Comparison of ENCODE assay signal across 11 cellular contexts in genomic region chr2:199468561-199469513, GRCh38. TPM values are rescaled to one million over a fixed set of nuclear protein-coding genes. Genes with fewer than 3 reads are reported as not detected.
A peak's percentile ranks its signal among the peaks of the same experiment; 100 is the strongest.
DNase-seq lines count a peak whose midpoint lies in the region; ATAC-seq and TF ChIP-seq lines count a peak whose summit lies in the region.
"Had no signal": no experiment of that assay in that cellular context is flagged by ENCODE, and none has a peak within 500 bp of the region (broad histone marks: within the 10 kb centered on the region; RNA-seq: fewer than 3 reads in every experiment).

No MANE protein-coding gene starts in this region.

- H3K4me1 ChIP-seq in psoas muscle, result peaks cover 37% of the 10 kb centered on the region
- H3K4me1 ChIP-seq in A673 (ENCODE audit: insufficient read depth, low read length, poor library complexity, severe bottlenecking), result peaks cover 3% of the 10 kb centered on the region
- peaks cover 0 to 52% (median 12%) of the 10 kb centered on the region in 4 donors for H3K4me1 ChIP-seq in tibial nerve

- no peak for TF ChIP-seq CTCF in psoas muscle (IDR thresholded peaks at IDR 0.05)
- no peak for TF ChIP-seq CTCF in A673 (conservative IDR thresholded peaks at IDR 0.05; ENCODE audit: low read depth, low read length)
- no peak for TF ChIP-seq CTCF in tibial nerve (IDR thresholded peaks at IDR 0.05)

- H3K27ac ChIP-seq in psoas muscle, result no peak overlapping the region
- no peak overlapping the region for H3K27ac ChIP-seq in A673 (ENCODE audit: low read depth, low read length, poor library complexity, severe bottlenecking)
- no peak overlapping the region for H3K27ac ChIP-seq in tibial nerve
- H3K27ac ChIP-seq: right lobe of liver had no signal

- 15 to 23% (median 17%) methylated on average over 55 of the region's 55 CpGs for WGBS in psoas muscle, 3 donors
- 19 to 29% methylated on average over 48 to 51 of the region's 55 CpGs for WGBS in tibial nerve, 2 donors

- POLR2A ChIA-PET in A673 (lab: Charles Lee; ENCODE audit: low non-redundant PET), result no interaction called here

- CTCF ChIA-PET in A673 (lab: Charles Lee), result interaction anchor here (0.6 kb wide), 1 partner anchor 1314 kb away, joined by 6 read pairs; no protein-coding TSS in a partner anchor

- H3K27me3 Mint-ChIP-seq in activated naive CD8-positive, alpha-beta T cell treated with anti-CD3 and anti-CD28 coated beads for 36 hours, result peaks cover 94% of the 10 kb centered on the region

- no TSS peak for BruUV-seq in A673 (replicated peaks; lab: Mats Ljungman, UMichigan)

- H3K4me1 Mint-ChIP-seq in activated naive CD8-positive, alpha-beta T cell treated with anti-CD3 and anti-CD28 coated beads for 36 hours, result peaks cover 21% of the 10 kb centered on the region

- no peaks in the 10 kb centered on the region for H3K36me3 Mint-ChIP-seq in activated naive CD8-positive, alpha-beta T cell treated with anti-CD3 and anti-CD28 coated beads for 36 hours

- H3K27ac Mint-ChIP-seq in activated naive CD8-positive, alpha-beta T cell treated with anti-CD3 and anti-CD28 coated beads for 36 hours, result peak overlapping the region; percentile 29

- intact Hi-C loops in psoas muscle (cut with DNase I), result no loop called here
- intact Hi-C loops in A673 (cut with micrococcal nuclease; ENCODE audit: unreplicated experiment), result no loop called here

- H3K27me3 ChIP-seq in psoas muscle (ENCODE audit: insufficient read depth in 3 of 3, low read length in 2 of 3) (peaks cover 0 to 100% (median 62%) of the 10 kb centered on the region in 3 donors), A673 (replicated peaks; ENCODE audit: insufficient read depth, low read depth, low read length, poor library complexity) (peaks cover 47% of the 10 kb centered on the region), tibial nerve (peaks cover 0 to 99% of the 10 kb centered on the region in 2 donors)

- peak overlapping the region; percentile 35 for H3K4me3 ChIP-seq in iPS-11a (ENCODE audit: low read depth, low read length)
- peak overlapping the region; percentile 36 for H3K4me3 ChIP-seq in psoas muscle
- H3K4me3 ChIP-seq in A673 (ENCODE audit: low read depth, low read length, poor library complexity, severe bottlenecking), result no peak overlapping the region
- peak overlapping the region in 1 of 4 donors; percentile 15 for H3K4me3 ChIP-seq in tibial nerve
- H3K4me3 ChIP-seq: right lobe of liver had no signal

- no peaks in the 10 kb centered on the region for H3K9me3 ChIP-seq in psoas muscle
- no peaks in the 10 kb centered on the region for H3K9me3 ChIP-seq in A673 (ENCODE audit: low read depth, low read length, poor library complexity, severe bottlenecking)
- no peaks in the 10 kb centered on the region for H3K9me3 ChIP-seq in tibial nerve
- H3K9me3 ChIP-seq: right lobe of liver had no signal

- no peak for ATAC-seq in psoas muscle

- DNase-seq in activated CD4-positive, alpha-beta T cell treated with anti-CD3 and anti-CD28 coated beads for 48 hours, result peak; percentile 54
- DNase-seq in activated CD4-positive, alpha-beta T cell treated with anti-CD3 and anti-CD28 coated beads, Interleukin-2, amount 50 U/mL, for 4 hours, result no peak
- DNase-seq in activated naive CD8-positive, alpha-beta T cell treated with anti-CD3 and anti-CD28 coated beads for 36 hours, result no peak
- no peak for DNase-seq in psoas muscle
- DNase-seq in A673 (ENCODE audit: low spot score), result no peak
- no peak for DNase-seq in tibial nerve (ENCODE audit: low spot score in 2 of 2)
- no peak for DNase-seq in stimulated activated naive CD4-positive, alpha-beta T cell treated with Interleukin-2 at 50 U/mL for 16 hours (lab: John Stamatoyannopoulos, UW)
- DNase-seq: GDM1, NCI-H2107, right lobe of liver had no signal

- H3K36me3 ChIP-seq in psoas muscle (ENCODE audit: insufficient read depth in 1 of 2, low read depth in 1 of 2) (no peaks in the 10 kb centered on the region), A673 (ENCODE audit: insufficient read depth, low read length, poor library complexity, severe bottlenecking) (no peaks in the 10 kb centered on the region), tibial nerve (no peaks in the 10 kb centered on the region)
- H3K36me3 ChIP-seq: right lobe of liver had no signal

- no peak for TF ChIP-seq POLR2A in tibial nerve (IDR thresholded peaks at IDR 0.05)

- no peak for TF ChIP-seq EP300 in tibial nerve (IDR thresholded peaks at IDR 0.05)

- H3K4me3 Mint-ChIP-seq in activated naive CD8-positive, alpha-beta T cell treated with anti-CD3 and anti-CD28 coated beads for 36 hours, result peak overlapping the region; percentile 29

- H3K9me3 Mint-ChIP-seq in activated naive CD8-positive, alpha-beta T cell treated with anti-CD3 and anti-CD28 coated beads for 36 hours, result peaks cover 3% of the 10 kb centered on the region

RNA-seq across cellular contexts. Expression of gene SATB2, which starts 11.1 kb away (rescaled TPM):
- total RNA-seq in activated naive CD8-positive, alpha-beta T cell treated with anti-CD3 and anti-CD28 coated beads for 36 hours, result under 1 TPM; 0.27 to 0.28 TPM
- total RNA-seq in psoas muscle (1 to 10 TPM in 3 of 4 donors, under 1 TPM in 1; 0.99 to 2.4 (median 1.9) TPM), A673 (2021) (20.3 and 23.2 TPM in 2 replicates), tibial nerve (10 to 100 TPM in 3 of 4 donors, 1 to 10 TPM in 1; 8.5 to 19.0 (median 12.0) TPM)
- 1 to 10 TPM in 1 of 3 donors, under 1 TPM in 2; 0.46 to 1.6 (median 0.55) TPM for polyA plus RNA-seq in psoas muscle
